ENCODE assay signal across 1 cellular context in genomic region chr13:41271456-41272285, GRCh38.
TF ChIP-seq lines count a peak whose summit lies in the region.

No MANE protein-coding gene starts in this region.

TF ChIP-seq in K562, 482 proteins besides CTCF, POLR2A, EP300 and RAD21:
- TF ChIP-seq KDM2B (CRISPR knock-in tag; IDR thresholded peaks at IDR 0.05) (no peak), ZNF407 (IDR thresholded peaks at IDR 0.05; ENCODE audit: low read depth) (no peak), NKRF (IDR thresholded peaks at IDR 0.05; ENCODE audit: borderline replicate concordance) (no peak), PCBP2 (IDR thresholded peaks at IDR 0.05; ENCODE audit: low read depth, low read length, poor library complexity, severe bottlenecking) (no peak), IFI16 (CRISPR knock-in tag; IDR thresholded peaks at IDR 0.05) (no peak), GATA2 (CRISPR knock-in tag; IDR thresholded peaks at IDR 0.05) (no peak), NR2F6 (CRISPR knock-in tag; IDR thresholded peaks at IDR 0.05) (no peak), FUS (optimal IDR thresholded peaks at IDR 0.05; ENCODE audit: low read depth, low read length) (no peak), CXXC5 (CRISPR knock-in tag; IDR thresholded peaks at IDR 0.05) (no peak), NFE2 (IDR thresholded peaks at IDR 0.05; ENCODE audit: low read depth) (no peak), FOS (IDR thresholded peaks at IDR 0.05; ENCODE audit: extremely low read depth, insufficient read length) (no peak), TEAD2 (tag; IDR thresholded peaks at IDR 0.05) (no peak), MCM3 (IDR thresholded peaks at IDR 0.05) (no peak), NFRKB (IDR thresholded peaks at IDR 0.05; ENCODE audit: low read depth) (no peak), ZNF232 (CRISPR knock-in tag; IDR thresholded peaks at IDR 0.05) (no peak), HDAC8 (tag; IDR thresholded peaks at IDR 0.05) (no peak), SMARCB1 (IDR thresholded peaks at IDR 0.05; ENCODE audit: insufficient read length, low read depth) (no peak)
TF ChIP-seq in K562: peak in this region for 0.
